In genomic region chr7:124085168-124085567, GRCh38 we compare ENCODE assay signal across 11 cellular contexts. TPM values are rescaled to one million over a fixed set of nuclear protein-coding genes. Genes with fewer than 3 reads are reported as not detected.
DNase-seq lines count a peak whose midpoint lies in the region; TF ChIP-seq lines count a peak whose summit lies in the region.
"Had no signal": no experiment of that assay in that cellular context is flagged by ENCODE, and none has a peak within 500 bp of the region (broad histone marks: within the 10 kb centered on the region; RNA-seq: fewer than 3 reads in every experiment).

No MANE protein-coding gene starts in this region.

- no peak overlapping the region for H3K4me2 ChIP-seq in fibroblast of lung (ENCODE audit: extremely low read depth, insufficient read depth, low read length)

- H3K27ac ChIP-seq in RWPE1 = no peak overlapping the region
- no peak overlapping the region for H3K27ac ChIP-seq in fibroblast of lung (ENCODE audit: insufficient read depth, low read length)
- H3K27ac ChIP-seq: psoas muscle had no signal

- POLR2A ChIA-PET in RWPE1 (lab: Yijun Ruan, JAX; ENCODE audit: low non-redundant PET) = interaction anchor here (0.7 kb wide), 1 partner anchor 373 kb away, joined by 6 read pairs; no protein-coding TSS in a partner anchor

- TF ChIP-seq CTCF in RWPE1 (conservative IDR thresholded peaks at IDR 0.05; ENCODE audit: low read depth) (no peak), fibroblast of lung (conservative IDR thresholded peaks at IDR 0.05 in 1 of 2, IDR thresholded peaks at IDR 0.05 in 1 of 2; ENCODE audit: low read depth in 1 of 2, low read length in 2 of 2) (no peak), retinal pigment epithelial cell (conservative IDR thresholded peaks at IDR 0.05; ENCODE audit: low read depth, low read length) (no peak)

- H3K9ac ChIP-seq in fibroblast of lung (ENCODE audit: insufficient read depth, low read length) = no peak overlapping the region

- H3K9me3 ChIP-seq in MG63 = no peaks in the 10 kb centered on the region; the same call in 1 of the 2 replicates
- no peaks in the 10 kb centered on the region for H3K9me3 ChIP-seq in fibroblast of lung (ENCODE audit: control insufficient read depth, insufficient read depth, low read depth, low read length)
- H3K9me3 ChIP-seq: psoas muscle had no signal

- no peaks in the 10 kb centered on the region for H3K4me1 ChIP-seq in fibroblast of lung (ENCODE audit: control insufficient read depth, extremely low read depth, insufficient read depth, low read length)
- H3K4me1 ChIP-seq: psoas muscle had no signal

- H3K79me2 ChIP-seq in fibroblast of lung (ENCODE audit: control insufficient read depth, insufficient read depth, low read length) = no peaks in the 10 kb centered on the region

- no peaks in the 10 kb centered on the region for H3K36me3 ChIP-seq in MG63
- H3K36me3 ChIP-seq in fibroblast of lung (ENCODE audit: control insufficient read depth, insufficient read depth, low read length) = no peaks in the 10 kb centered on the region

- no peaks in the 10 kb centered on the region for H4K20me1 ChIP-seq in fibroblast of lung (ENCODE audit: control insufficient read depth, extremely low read depth, insufficient read depth, low read length)

- CTCF ChIA-PET in RWPE1 (lab: Yijun Ruan, JAX) = no interaction called here

- H3K27me3 ChIP-seq in MG63 (no peaks in the 10 kb centered on the region), fibroblast of lung (ENCODE audit: control insufficient read depth, insufficient read depth, low read length) (no peaks in the 10 kb centered on the region)

- H2AFZ ChIP-seq in fibroblast of lung (ENCODE audit: low read length) = no peak overlapping the region

- H3K4me3 ChIP-seq in MG63 (no peak overlapping the region), fibroblast of lung (replicated peaks in 1 of 4; ENCODE audit: control extremely low read depth in 1 of 4, insufficient read depth in 1 of 4, low read depth in 3 of 4, low read length in 4 of 4) (no peak overlapping the region), retinal pigment epithelial cell (ENCODE audit: low read length) (no peak overlapping the region)
- H3K4me3 ChIP-seq: psoas muscle had no signal

- DNase-seq in MG63 = peak; percentile 63
- peak; percentile 5 for DNase-seq in RWPE1 (ENCODE audit: low spot score)
- peak; percentile 5 to 88 for DNase-seq in fibroblast of lung (ENCODE audit: low read depth in 2 of 2)
- DNase-seq in retinal pigment epithelial cell (ENCODE audit: low read depth) = peak; percentile 86
- no peak for DNase-seq in NCI-H1930 (lab: John Stamatoyannopoulos, UW)
- no peak for DNase-seq in hepatic stellate cell (ENCODE audit: low spot score)
- DNase-seq in HCEC 1CT = no peak
- DNase-seq: endodermal cell, psoas muscle had no signal

RNA-seq across cellular contexts. Expression of gene TMEM229A, which starts 52.3 kb away (rescaled TPM):
- total RNA-seq in MG63 (2014; rRNA removed; shearing (Covaris generic); ENCODE audit: low replicate concordance) = not detected in 2 replicates
- total RNA-seq in fibroblast of lung = not detected in 2 replicates
- polyA plus RNA-seq in fibroblast of lung = not detected in 2 replicates
- polyA plus RNA-seq in fibroblast of lung (2012) = not detected in 2 replicates
- polyA minus RNA-seq in fibroblast of lung (ENCODE audit: low replicate concordance) = not detected in 2 replicates
- total RNA-seq: activated T-helper 17 cell treated with anti-CD3 and anti-CD28 coated beads, Interleukin-2, amount 50 U/mL, for 72 hours; psoas muscle had no signal
- polyA plus RNA-seq: keratinocyte had no signal

Comparison
In these comparisons a context has a peak if more than half of its experiments do, and no peak if none do; other contexts are left out.
1. DNase-seq: peak in MG63 (single experiment), RWPE1 (single experiment), fibroblast of lung (2 of 2) and retinal pigment epithelial cell (single experiment); none in NCI-H1930 (0 of 2), hepatic stellate cell (single experiment) and HCEC 1CT (single experiment).